ENCODE assay signal across 11 cellular contexts in genomic region chr6:108594640-108595039, GRCh38. TPM values are rescaled to one million over a fixed set of nuclear protein-coding genes. Genes with fewer than 3 reads are reported as not detected.
DNase-seq lines count a peak whose midpoint lies in the region; ATAC-seq and TF ChIP-seq lines count a peak whose summit lies in the region.
"Had no signal": no experiment of that assay in that cellular context is flagged by ENCODE, and none has a peak within 500 bp of the region (broad histone marks: within the 10 kb centered on the region; RNA-seq: fewer than 3 reads in every experiment).

No MANE protein-coding gene starts in this region.

- H3K36me3 Mint-ChIP-seq in chondrocyte (ENCODE audit: low read depth): no peaks in the 10 kb centered on the region

- TF ChIP-seq CTCF in chondrocyte (IDR thresholded peaks at IDR 0.05): no peak
- TF ChIP-seq CTCF in lower lobe of right lung (IDR thresholded peaks at IDR 0.05): no peak

- peaks cover 100% of the 10 kb centered on the region for H3K4me1 ChIP-seq in lower lobe of right lung

- no peaks in the 10 kb centered on the region for H3K27me3 Mint-ChIP-seq in chondrocyte (ENCODE audit: low read depth)

- intact Hi-C loops in lower lobe of right lung (cut with DNase I): no loop called here

- H3K4me1 Mint-ChIP-seq in chondrocyte (ENCODE audit: low read depth): peaks cover 94% of the 10 kb centered on the region

- H3K27me3 ChIP-seq in lower lobe of right lung (ENCODE audit: low read depth): no peaks in the 10 kb centered on the region
- H3K27me3 ChIP-seq: BLaER1 had no signal

- H3K36me3 ChIP-seq in lower lobe of right lung: no peaks in the 10 kb centered on the region
- H3K36me3 ChIP-seq: BLaER1 had no signal

- no peak overlapping the region for H3K4me3 ChIP-seq in lower lobe of right lung
- H3K4me3 ChIP-seq: BLaER1 had no signal

- H3K9me3 ChIP-seq in lower lobe of right lung: no peaks in the 10 kb centered on the region
- H3K9me3 ChIP-seq: BLaER1 had no signal

- H3K4me3 Mint-ChIP-seq in chondrocyte (ENCODE audit: unreplicated experiment): no peak overlapping the region

- peak; percentile 40 to 65 for ATAC-seq in lower lobe of right lung
- no peak for ATAC-seq in HG03342 (IDR thresholded peaks at IDR 0.05; ENCODE audit: unreplicated experiment)

- DNase-seq in NCI-H69 (lab: John Stamatoyannopoulos, UW) (peak; percentile 57), chondrocyte (ENCODE audit: low spot score) (no peak), lower lobe of right lung (no peak), substantia nigra (lab: John Stamatoyannopoulos, UW) (no peak), iPS-NIHi7 (ENCODE audit: extremely low spot score) (no peak), iPS-NIHi11 (ENCODE audit: low spot score) (no peak)
- no peak for DNase-seq in stimulated activated naive CD4-positive, alpha-beta T cell treated with Interleukin-2 at 50 U/mL for 16 hours (lab: John Stamatoyannopoulos, UW)
- DNase-seq: activated CD8-positive, alpha-beta memory T cell treated with anti-CD3 and anti-CD28 coated beads, Interleukin-2, amount 50 U/mL, for 4 hours; NCI-H2029 had no signal

- H3K27ac Mint-ChIP-seq in chondrocyte (ENCODE audit: unreplicated experiment): peak overlapping the region; percentile 43

- H3K9me3 Mint-ChIP-seq in chondrocyte (ENCODE audit: low read depth): no peaks in the 10 kb centered on the region

- peak overlapping the region; percentile 92 for H3K27ac ChIP-seq in lower lobe of right lung
- H3K27ac ChIP-seq in substantia nigra (ENCODE audit: low read depth, low read length, poor library complexity, severe bottlenecking): peak overlapping the region; percentile 19
- H3K27ac ChIP-seq: BLaER1 had no signal

RNA-seq across cellular contexts. Expression of gene FOXO3, which starts 33.9 kb away (rescaled TPM):
- 42.7 to 58.1 TPM (median 45.0 TPM) in 3 replicates for total RNA-seq in chondrocyte
- 60.1 TPM for total RNA-seq in lower lobe of right lung
